ENCODE assay signal across 24 cellular contexts in the genomic region with DNA sequence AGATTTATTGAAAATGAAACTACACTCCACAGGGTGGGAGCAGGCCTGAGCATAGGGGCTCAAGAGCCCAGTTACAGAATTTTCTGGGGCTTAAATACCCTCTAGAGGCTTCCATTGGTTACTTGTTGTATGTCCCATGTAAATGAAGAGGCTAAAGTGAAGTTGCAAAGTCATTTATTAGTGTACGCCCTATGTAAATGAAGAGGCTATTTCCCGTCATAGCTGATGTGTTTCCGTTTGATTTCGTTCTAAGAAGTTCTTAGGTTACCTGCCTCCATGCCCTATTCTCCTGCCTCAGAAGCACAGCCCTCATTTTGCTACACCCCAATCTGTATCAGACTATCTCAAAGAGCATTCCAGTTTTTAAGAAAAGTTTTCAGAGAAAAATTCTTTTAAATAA.
"Had no signal": no experiment of that assay in that cellular context is flagged by ENCODE, and none has a peak within 500 bp of the region (broad histone marks: within the 10 kb centered on the region; RNA-seq: fewer than 3 reads in every experiment).

No MANE protein-coding gene starts in this region.

- H3K36me3 Mint-ChIP-seq: activated naive CD4-positive, alpha-beta T cell treated with anti-CD3 and anti-CD28 coated beads, Interleukin-2, amount 10 ng/mL, durations not matched to agents 7 days and 5 days had no signal

- H3K4me3 Mint-ChIP-seq: activated CD8-positive, alpha-beta T cell treated with anti-CD3 and anti-CD28 coated beads for 36 hours; activated naive CD4-positive, alpha-beta T cell treated with anti-CD3 and anti-CD28 coated beads, Interleukin-2, amount 10 ng/mL, durations not matched to agents 7 days and 5 days; activated naive CD8-positive, alpha-beta T cell treated with anti-CD3 and anti-CD28 coated beads for 36 hours; activated T-cell treated with anti-CD3 and anti-CD28 coated beads, Interleukin-2, amount 50 U/mL, for 72 hours; T-helper 1 cell treated with Interleukin-12 subunit alpha and Interleukin-12 subunit beta and Interleukin-4 antibody, amounts not matched to agents 30 μg/mL and 1 μg/mL, for 36 hours had no signal

- H3K27ac ChIP-seq: PC-9 had no signal

- DNase-seq: activated CD4-positive, alpha-beta T cell treated with anti-CD3 and anti-CD28 coated beads for 4 hours; activated CD8-positive, alpha-beta memory T cell treated with anti-CD3 and anti-CD28 coated beads, Interleukin-2, amount 50 U/mL, for 4 hours; activated CD8-positive, alpha-beta T cell treated with anti-CD3 and anti-CD28 coated beads for 36 hours; activated gamma-delta T cell treated with Interleukin-2 at 50 U/mL for 16 hours; activated naive CD4-positive, alpha-beta T cell treated with anti-CD3 and anti-CD28 coated beads, Interleukin-2, amount 10 ng/mL, durations not matched to agents 7 days and 5 days; activated naive CD8-positive, alpha-beta T cell treated with anti-CD3 and anti-CD28 coated beads for 36 hours; activated T-cell treated with anti-CD3 and anti-CD28 coated beads, Interleukin-2, amount 50 U/mL, for 72 hours; caudate nucleus; Kasumi-1; NCI-H1048; NCI-H1417; NCI-H1930; NCI-H2171 treated with DMSO at 0.1 percent for 48 hours; NCI-H226; NCI-H526; NCI-H774; PC-9; SHP77 treated with DMSO at 0.1 percent for 48 hours; T-helper 9 cell had no signal

- H3K9me3 Mint-ChIP-seq: activated CD8-positive, alpha-beta T cell treated with anti-CD3 and anti-CD28 coated beads for 36 hours; activated naive CD4-positive, alpha-beta T cell treated with anti-CD3 and anti-CD28 coated beads, Interleukin-2, amount 10 ng/mL, durations not matched to agents 7 days and 5 days; activated naive CD8-positive, alpha-beta T cell treated with anti-CD3 and anti-CD28 coated beads for 36 hours; activated T-helper 2 cell treated with anti-CD3 and anti-CD28 coated beads, Interferon-gamma antibody, Interleukin-2, Interleukin-4, amounts not matched to agents 10 μg/mL and 5 μg/mL and 100 μg/mL, durations not matched to agents 14 hours and 24 hours and 36 hours; T-helper 1 cell treated with Interleukin-12 subunit alpha and Interleukin-12 subunit beta and Interleukin-4 antibody, amounts not matched to agents 30 μg/mL and 1 μg/mL, for 36 hours had no signal

- H3K27me3 Mint-ChIP-seq: activated CD8-positive, alpha-beta T cell treated with anti-CD3 and anti-CD28 coated beads for 36 hours; activated naive CD4-positive, alpha-beta T cell treated with anti-CD3 and anti-CD28 coated beads, Interleukin-2, amount 10 ng/mL, durations not matched to agents 7 days and 5 days; activated naive CD8-positive, alpha-beta T cell treated with anti-CD3 and anti-CD28 coated beads for 36 hours had no signal

- H3K4me3 ChIP-seq: PC-9 had no signal

- H3K4me1 Mint-ChIP-seq: activated naive CD4-positive, alpha-beta T cell treated with anti-CD3 and anti-CD28 coated beads, Interleukin-2, amount 10 ng/mL, durations not matched to agents 7 days and 5 days; activated naive CD8-positive, alpha-beta T cell treated with anti-CD3 and anti-CD28 coated beads for 36 hours had no signal

- H2AFZ ChIP-seq: PC-9 had no signal

- FAIRE-seq: HepG2, TTC549 had no signal

- ATAC-seq: activated CD4-positive, CD25-positive, alpha-beta regulatory T cell treated with anti-CD3 and anti-CD28 coated beads, Interleukin-2, amount 50 U/mL, for 24 hours; activated CD8-positive, alpha-beta T cell treated with anti-CD3 and anti-CD28 coated beads for 36 hours; activated T-cell treated with anti-CD3 and anti-CD28 coated beads, Interleukin-2, amount 50 U/mL, for 72 hours had no signal

- H3K27ac Mint-ChIP-seq: activated CD8-positive, alpha-beta T cell treated with anti-CD3 and anti-CD28 coated beads for 36 hours; activated naive CD4-positive, alpha-beta T cell treated with anti-CD3 and anti-CD28 coated beads, Interleukin-2, amount 10 ng/mL, durations not matched to agents 7 days and 5 days; activated naive CD8-positive, alpha-beta T cell treated with anti-CD3 and anti-CD28 coated beads for 36 hours; activated T-cell treated with anti-CD3 and anti-CD28 coated beads, Interleukin-2, amount 50 U/mL, for 72 hours; activated T-helper 2 cell treated with anti-CD3 and anti-CD28 coated beads, Interferon-gamma antibody, Interleukin-2, Interleukin-4, amounts not matched to agents 10 μg/mL and 5 μg/mL and 100 μg/mL, durations not matched to agents 14 hours and 24 hours and 36 hours; T-helper 1 cell treated with Interleukin-12 subunit alpha and Interleukin-12 subunit beta and Interleukin-4 antibody, amounts not matched to agents 30 μg/mL and 1 μg/mL, for 36 hours had no signal

- H3K4me2 ChIP-seq: PC-9 had no signal
